In genomic region chr4:76960014-76960413, GRCh38 we compare ENCODE assay signal across 11 cellular contexts. TPM values are rescaled to one million over a fixed set of nuclear protein-coding genes. Genes with fewer than 3 reads are reported as not detected.
DNase-seq lines count a peak whose midpoint lies in the region; ATAC-seq lines count a peak whose summit lies in the region.
"Had no signal": no experiment of that assay in that cellular context is flagged by ENCODE, and none has a peak within 500 bp of the region (broad histone marks: within the 10 kb centered on the region; RNA-seq: fewer than 3 reads in every experiment).

No MANE protein-coding gene starts in this region.

- peaks cover 3% of the 10 kb centered on the region for H3K36me3 Mint-ChIP-seq in activated CD4-positive, alpha-beta T cell treated with anti-CD3 and anti-CD28 coated beads, Interleukin-2, amount 10 ng/mL, durations not matched to agents 24 days and 14 days (ENCODE audit: low read depth)
- peaks cover 8 to 24% of the 10 kb centered on the region in 2 donors for H3K36me3 Mint-ChIP-seq in stimulated activated naive B cell treated with anti-CD40 and anti-IgM and Interleukin-4, amounts not matched to agents 10 μg/mL and 1 μg/mL and 100 μg/mL, for 72 hours

- intact Hi-C loops in activated CD4-positive, alpha-beta T cell treated with anti-CD3 and anti-CD28 coated beads, Interleukin-2, amount 10 ng/mL, durations not matched to agents 24 days and 14 days (cut with micrococcal nuclease), result loop anchor here (1.0 to 2.0 kb wide), 3 partner anchors 11 to 66 kb away; partner anchors contain the start of gene SEPTIN11

- peak; percentile 63 for DNase-seq in activated CD4-positive, alpha-beta T cell treated with anti-CD3 and anti-CD28 coated beads, Interleukin-2, amount 10 ng/mL, durations not matched to agents 24 days and 14 days
- no peak for DNase-seq in activated CD4-positive, alpha-beta T cell treated with anti-CD3 and anti-CD28 coated beads for 1 hour
- DNase-seq in NCI-H2227 treated with DMSO at 0.1 percent for 48 hours (lab: John Stamatoyannopoulos, UW) (peak; percentile 1), left lobe of liver (ENCODE audit: low spot score) (no peak), cerebellar cortex (ENCODE audit: low spot score) (no peak), MG63 (no peak)
- DNase-seq in stimulated activated naive B cell treated with anti-CD40 and anti-IgM and Interleukin-4, amounts not matched to agents 10 μg/mL and 1 μg/mL and 100 μg/mL, for 72 hours, result no peak
- DNase-seq: central memory CD4-positive, alpha-beta T cell had no signal

- H3K4me1 Mint-ChIP-seq in activated CD4-positive, alpha-beta T cell treated with anti-CD3 and anti-CD28 coated beads, Interleukin-2, amount 10 ng/mL, durations not matched to agents 24 days and 14 days, result peaks cover 11% of the 10 kb centered on the region
- peaks cover 0 to 3% of the 10 kb centered on the region in 2 donors for H3K4me1 Mint-ChIP-seq in stimulated activated naive B cell treated with anti-CD40 and anti-IgM and Interleukin-4, amounts not matched to agents 10 μg/mL and 1 μg/mL and 100 μg/mL, for 72 hours

- ATAC-seq in HG02642 (IDR thresholded peaks at IDR 0.05; ENCODE audit: poor library complexity, unreplicated experiment) (peak; percentile 82), left lobe of liver (no peak)
- ATAC-seq in stimulated activated naive B cell treated with anti-CD40 and anti-IgM and Interleukin-4, amounts not matched to agents 10 μg/mL and 1 μg/mL and 100 μg/mL, for 72 hours (replicated peaks), result peak; percentile 25 to 27
- ATAC-seq: A549 had no signal

- no peak overlapping the region for H3K4me3 ChIP-seq in MG63
- H3K4me3 ChIP-seq: A549 had no signal

- H3K27me3 ChIP-seq in MG63, result no peaks in the 10 kb centered on the region

- no peaks in the 10 kb centered on the region for H3K9me3 ChIP-seq in MG63
- H3K9me3 ChIP-seq: A549 had no signal

- no peaks in the 10 kb centered on the region; the same call in none of the 2 replicates for H3K36me3 ChIP-seq in MG63

- H3K4me3 Mint-ChIP-seq in activated CD4-positive, alpha-beta T cell treated with anti-CD3 and anti-CD28 coated beads, Interleukin-2, amount 10 ng/mL, durations not matched to agents 24 days and 14 days, result no peak overlapping the region
- H3K4me3 Mint-ChIP-seq in stimulated activated naive B cell treated with anti-CD40 and anti-IgM and Interleukin-4, amounts not matched to agents 10 μg/mL and 1 μg/mL and 100 μg/mL, for 72 hours, result no peak overlapping the region

- H3K9me3 Mint-ChIP-seq in activated CD4-positive, alpha-beta T cell treated with anti-CD3 and anti-CD28 coated beads, Interleukin-2, amount 10 ng/mL, durations not matched to agents 24 days and 14 days, result peaks cover 9% of the 10 kb centered on the region
- H3K9me3 Mint-ChIP-seq in stimulated activated naive B cell treated with anti-CD40 and anti-IgM and Interleukin-4, amounts not matched to agents 10 μg/mL and 1 μg/mL and 100 μg/mL, for 72 hours, result peaks cover 2 to 4% of the 10 kb centered on the region in 2 donors

- H3K27ac Mint-ChIP-seq in activated CD4-positive, alpha-beta T cell treated with anti-CD3 and anti-CD28 coated beads, Interleukin-2, amount 10 ng/mL, durations not matched to agents 24 days and 14 days, result no peak overlapping the region
- H3K27ac Mint-ChIP-seq in stimulated activated naive B cell treated with anti-CD40 and anti-IgM and Interleukin-4, amounts not matched to agents 10 μg/mL and 1 μg/mL and 100 μg/mL, for 72 hours, result no peak overlapping the region
- H3K27ac Mint-ChIP-seq: progenitor cell of endocrine pancreas had no signal

- peaks cover 57% of the 10 kb centered on the region for H3K27me3 Mint-ChIP-seq in activated CD4-positive, alpha-beta T cell treated with anti-CD3 and anti-CD28 coated beads, Interleukin-2, amount 10 ng/mL, durations not matched to agents 24 days and 14 days
- H3K27me3 Mint-ChIP-seq in stimulated activated naive B cell treated with anti-CD40 and anti-IgM and Interleukin-4, amounts not matched to agents 10 μg/mL and 1 μg/mL and 100 μg/mL, for 72 hours, result peaks cover 0 to 4% of the 10 kb centered on the region in 2 donors
- H3K27me3 Mint-ChIP-seq: progenitor cell of endocrine pancreas had no signal

RNA-seq across cellular contexts. Expression of gene SEPTIN11, which starts 10.5 kb away (rescaled TPM):
- total RNA-seq in activated CD4-positive, alpha-beta T cell treated with anti-CD3 and anti-CD28 coated beads, Interleukin-2, amount 10 ng/mL, durations not matched to agents 24 days and 14 days, result 15.4 and 17.0 TPM in 2 replicates
- 37.2 TPM for total RNA-seq in left lobe of liver
- total RNA-seq in MG63 (2014; rRNA removed; shearing (Covaris generic); ENCODE audit: low replicate concordance), result 20.5 and 23.0 TPM in 2 replicates

Comparison
In these comparisons a context has a peak if more than half of its experiments do, and no peak if none do; other contexts are left out.
1. DNase-seq: peak in activated CD4-positive, alpha-beta T cell treated with anti-CD3 and anti-CD28 coated beads, Interleukin-2, amount 10 ng/mL, durations not matched to agents 24 days and 14 days (single experiment) and NCI-H2227 treated with DMSO at 0.1 percent for 48 hours (single experiment); none in activated CD4-positive, alpha-beta T cell treated with anti-CD3 and anti-CD28 coated beads for 1 hour (single experiment), stimulated activated naive B cell treated with anti-CD40 and anti-IgM and Interleukin-4, amounts not matched to agents 10 μg/mL and 1 μg/mL and 100 μg/mL, for 72 hours (single experiment), left lobe of liver (single experiment), cerebellar cortex (single experiment) and MG63 (single experiment).